ENCODE assay signal across 12 cellular contexts in genomic region chr6:82057846-82058554, GRCh38.
DNase-seq lines count a peak whose midpoint lies in the region; ATAC-seq lines count a peak whose summit lies in the region.
"Had no signal": no experiment of that assay in that cellular context is flagged by ENCODE, and none has a peak within 500 bp of the region (broad histone marks: within the 10 kb centered on the region; RNA-seq: fewer than 3 reads in every experiment).

No MANE protein-coding gene starts in this region.

- no peak overlapping the region for H3K18ac ChIP-seq in mesenchymal stem cell (ENCODE audit: low read depth in 1 of 2, low read length in 2 of 2)

- no peaks in the 10 kb centered on the region for H3K36me3 ChIP-seq in mesenchymal stem cell (ENCODE audit: control insufficient read depth in 1 of 2, insufficient read depth in 2 of 2, low read depth in 1 of 2, low read length in 2 of 2)
- H3K36me3 ChIP-seq: gastrocnemius medialis had no signal

- 72% methylated on average over 3 of the region's 5 CpGs for WGBS in mesenchymal stem cell

- H3K23ac ChIP-seq in mesenchymal stem cell (ENCODE audit: low read length in 2 of 2): no peak overlapping the region

- DNase-seq in DMS153 treated with DMSO at 0.1 percent for 48 hours (lab: John Stamatoyannopoulos, UW; ENCODE audit: unreplicated experiment) (peak; percentile 20), NCI-H2171 treated with DMSO at 0.1 percent for 48 hours (lab: John Stamatoyannopoulos, UW) (peak; percentile 98), cerebellum (ENCODE audit: low spot score) (peak; percentile 46), mesenchymal stem cell (no peak), HK-2 (ENCODE audit: unreplicated experiment) (no peak), DMS79 treated with DMSO at 0.1 percent for 48 hours (lab: John Stamatoyannopoulos, UW) (no peak)
- no peak for DNase-seq in naive thymus-derived CD8-positive, alpha-beta T cell
- DNase-seq in activated CD8-positive, alpha-beta memory T cell treated with anti-CD3 and anti-CD28 coated beads, Interleukin-2, amount 50 U/mL, for 48 hours: no peak
- DNase-seq: gastrocnemius medialis, naive B cell had no signal

- peaks cover 4 to 33% (median 8%) of the 10 kb centered on the region in 5 donors for H3K27me3 Mint-ChIP-seq in naive thymus-derived CD8-positive, alpha-beta T cell

- H3K27ac Mint-ChIP-seq in naive thymus-derived CD8-positive, alpha-beta T cell: no peak overlapping the region
- H3K27ac Mint-ChIP-seq: naive B cell had no signal

- H3K79me1 ChIP-seq in mesenchymal stem cell (replicated peaks; ENCODE audit: low read length, poor library complexity, severe bottlenecking): no peaks in the 10 kb centered on the region

- H3K9me3 Mint-ChIP-seq in naive thymus-derived CD8-positive, alpha-beta T cell: peaks cover 0 to 6% (median 0%) of the 10 kb centered on the region in 9 donors

- H3K36me3 Mint-ChIP-seq in naive thymus-derived CD8-positive, alpha-beta T cell: peaks cover 0 to 6% (median 0%) of the 10 kb centered on the region in 3 donors
- H3K36me3 Mint-ChIP-seq: naive B cell had no signal

- no peak overlapping the region for H3K4me2 ChIP-seq in mesenchymal stem cell (ENCODE audit: low read length, poor library complexity, severe bottlenecking)

- peak overlapping the region in 1 of 2 experiments; percentile 53 for H3K4ac ChIP-seq in mesenchymal stem cell (ENCODE audit: low read depth in 1 of 2, low read length in 2 of 2)

- no peak overlapping the region for H2BK120ac ChIP-seq in mesenchymal stem cell (ENCODE audit: low read depth, low read length)

- H2AK5ac ChIP-seq in mesenchymal stem cell (ENCODE audit: low read length, severe bottlenecking): no peak overlapping the region

- POLR2A ChIA-PET in naive thymus-derived CD8-positive, alpha-beta T cell (lab: Charles Lee): no interaction called here

- no peak overlapping the region for H2BK5ac ChIP-seq in mesenchymal stem cell (ENCODE audit: low read depth, low read length, poor library complexity, severe bottlenecking)

- no peak overlapping the region for H3K4me3 ChIP-seq in mesenchymal stem cell (ENCODE audit: insufficient read depth in 1 of 2, low read depth in 1 of 2, low read length in 2 of 2)
- H3K4me3 ChIP-seq: gastrocnemius medialis, K562 had no signal

- no peak overlapping the region for H4K8ac ChIP-seq in mesenchymal stem cell (ENCODE audit: low read length)

- H3K14ac ChIP-seq in mesenchymal stem cell (ENCODE audit: low read length in 2 of 2): no peak overlapping the region

- H3K9me3 ChIP-seq in mesenchymal stem cell (ENCODE audit: control insufficient read depth, low read length): no peaks in the 10 kb centered on the region
- H3K9me3 ChIP-seq: gastrocnemius medialis had no signal

- H3K27me3 ChIP-seq in mesenchymal stem cell (ENCODE audit: control insufficient read depth in 1 of 2, insufficient read depth in 1 of 2, low read length in 2 of 2): no peaks in the 10 kb centered on the region
- H3K27me3 ChIP-seq: gastrocnemius medialis had no signal

- H4K91ac ChIP-seq in mesenchymal stem cell (ENCODE audit: low read length): no peak overlapping the region

- H3K4me3 Mint-ChIP-seq in naive thymus-derived CD8-positive, alpha-beta T cell: no peak overlapping the region
- H3K4me3 Mint-ChIP-seq: naive B cell had no signal

- peak overlapping the region; percentile 31 for H3K9ac ChIP-seq in mesenchymal stem cell (ENCODE audit: low read length)

- H3K4me1 Mint-ChIP-seq in naive thymus-derived CD8-positive, alpha-beta T cell: no peaks in the 10 kb centered on the region
- H3K4me1 Mint-ChIP-seq: naive B cell had no signal

- ATAC-seq in naive thymus-derived CD8-positive, alpha-beta T cell: no peak
- ATAC-seq: gastrocnemius medialis, K562, Panc1 had no signal

- H2BK12ac ChIP-seq in mesenchymal stem cell (ENCODE audit: low read length in 2 of 2): peak overlapping the region in 1 of 2 experiments; percentile 66

- H2AFZ ChIP-seq in mesenchymal stem cell (ENCODE audit: low read depth, low read length): peak overlapping the region; percentile 49

- H2BK15ac ChIP-seq in mesenchymal stem cell (ENCODE audit: low read depth, poor library complexity, severe bottlenecking): no peak overlapping the region

- H3K27ac ChIP-seq in mesenchymal stem cell (ENCODE audit: low read length, poor library complexity, severe bottlenecking): no peak overlapping the region
- H3K27ac ChIP-seq: gastrocnemius medialis had no signal

- no peaks in the 10 kb centered on the region for H3K4me1 ChIP-seq in mesenchymal stem cell (ENCODE audit: control insufficient read depth, insufficient read depth, low read depth, low read length)
- H3K4me1 ChIP-seq: gastrocnemius medialis had no signal

Comparison
In these comparisons a context has a peak if more than half of its experiments do, and no peak if none do; other contexts are left out.
1. DNase-seq: peak in DMS153 treated with DMSO at 0.1 percent for 48 hours (single experiment), NCI-H2171 treated with DMSO at 0.1 percent for 48 hours (single experiment) and cerebellum (single experiment); none in mesenchymal stem cell (single experiment), HK-2 (single experiment), naive thymus-derived CD8-positive, alpha-beta T cell (0 of 10), DMS79 treated with DMSO at 0.1 percent for 48 hours (single experiment) and activated CD8-positive, alpha-beta memory T cell treated with anti-CD3 and anti-CD28 coated beads, Interleukin-2, amount 50 U/mL, for 48 hours (single experiment).